1 cellular context compared by ENCODE assay signal in the genomic region with DNA sequence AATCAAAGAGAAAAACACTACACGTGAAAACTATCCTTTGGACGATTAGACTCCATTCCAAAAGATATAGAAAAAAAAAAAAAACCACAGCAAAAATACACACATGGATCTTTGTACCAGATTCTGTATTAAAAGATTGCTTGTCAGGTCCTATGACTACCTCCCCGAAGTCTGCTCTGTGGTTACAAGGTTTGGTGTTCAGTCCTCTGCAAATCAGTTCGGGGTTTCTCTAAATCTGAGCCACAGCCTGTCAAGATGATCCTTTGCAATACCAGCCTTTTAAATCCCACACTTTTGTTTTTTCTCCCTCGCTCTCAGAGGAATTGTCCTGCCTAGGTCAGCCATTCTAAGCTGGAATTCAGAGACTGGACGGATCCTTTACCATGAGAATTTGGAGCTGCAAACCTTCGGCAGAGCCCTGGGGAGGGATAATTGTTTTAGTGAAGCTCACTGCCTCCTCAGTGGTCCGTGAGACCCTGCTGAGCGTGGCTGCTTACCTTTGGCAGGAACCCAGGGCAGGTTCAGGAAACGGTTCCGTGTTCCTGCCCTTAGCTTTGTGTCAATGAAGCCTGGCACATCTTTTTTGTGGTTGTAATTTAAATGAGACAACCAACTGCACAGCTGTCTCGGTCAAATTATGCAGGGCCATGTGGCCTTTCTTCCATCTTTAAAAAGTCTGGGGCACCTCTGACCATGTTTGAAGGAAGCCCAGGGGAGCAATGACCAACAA.
TF ChIP-seq lines count a peak whose summit lies in the region.

No MANE protein-coding gene starts in this region.

TF ChIP-seq in SK-N-SH treated with all-trans-retinoic acid at 6 μM for 48 hours, 23 proteins besides CTCF, POLR2A, EP300 and RAD21 (continued from another document):
- TF ChIP-seq, protein P1, sequence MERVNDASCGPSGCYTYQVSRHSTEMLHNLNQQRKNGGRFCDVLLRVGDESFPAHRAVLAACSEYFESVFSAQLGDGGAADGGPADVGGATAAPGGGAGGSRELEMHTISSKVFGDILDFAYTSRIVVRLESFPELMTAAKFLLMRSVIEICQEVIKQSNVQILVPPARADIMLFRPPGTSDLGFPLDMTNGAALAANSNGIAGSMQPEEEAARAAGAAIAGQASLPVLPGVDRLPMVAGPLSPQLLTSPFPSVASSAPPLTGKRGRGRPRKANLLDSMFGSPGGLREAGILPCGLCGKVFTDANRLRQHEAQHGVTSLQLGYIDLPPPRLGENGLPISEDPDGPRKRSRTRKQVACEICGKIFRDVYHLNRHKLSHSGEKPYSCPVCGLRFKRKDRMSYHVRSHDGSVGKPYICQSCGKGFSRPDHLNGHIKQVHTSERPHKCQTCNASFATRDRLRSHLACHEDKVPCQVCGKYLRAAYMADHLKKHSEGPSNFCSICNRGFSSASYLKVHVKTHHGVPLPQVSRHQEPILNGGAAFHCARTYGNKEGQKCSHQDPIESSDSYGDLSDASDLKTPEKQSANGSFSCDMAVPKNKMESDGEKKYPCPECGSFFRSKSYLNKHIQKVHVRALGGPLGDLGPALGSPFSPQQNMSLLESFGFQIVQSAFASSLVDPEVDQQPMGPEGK (CRISPR knock-in tag; IDR thresholded peaks at IDR 0.05; ENCODE audit: borderline replicate concordance): no peak
- TF ChIP-seq, protein P2, sequence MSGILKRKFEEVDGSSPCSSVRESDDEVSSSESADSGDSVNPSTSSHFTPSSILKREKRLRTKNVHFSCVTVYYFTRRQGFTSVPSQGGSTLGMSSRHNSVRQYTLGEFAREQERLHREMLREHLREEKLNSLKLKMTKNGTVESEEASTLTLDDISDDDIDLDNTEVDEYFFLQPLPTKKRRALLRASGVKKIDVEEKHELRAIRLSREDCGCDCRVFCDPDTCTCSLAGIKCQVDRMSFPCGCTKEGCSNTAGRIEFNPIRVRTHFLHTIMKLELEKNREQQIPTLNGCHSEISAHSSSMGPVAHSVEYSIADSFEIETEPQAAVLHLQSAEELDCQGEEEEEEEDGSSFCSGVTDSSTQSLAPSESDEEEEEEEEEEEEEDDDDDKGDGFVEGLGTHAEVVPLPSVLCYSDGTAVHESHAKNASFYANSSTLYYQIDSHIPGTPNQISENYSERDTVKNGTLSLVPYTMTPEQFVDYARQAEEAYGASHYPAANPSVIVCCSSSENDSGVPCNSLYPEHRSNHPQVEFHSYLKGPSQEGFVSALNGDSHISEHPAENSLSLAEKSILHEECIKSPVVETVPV (CRISPR knock-in tag; IDR thresholded peaks at IDR 0.05): no peak
- TF ChIP-seq ZC3H10 (CRISPR knock-in tag; IDR thresholded peaks at IDR 0.05) (no peak), CSDC2 (CRISPR knock-in tag; IDR thresholded peaks at IDR 0.05) (no peak), PPARA (CRISPR knock-in tag; IDR thresholded peaks at IDR 0.05; ENCODE audit: borderline replicate concordance) (no peak)
